9 cellular contexts compared by ENCODE assay signal in the genomic region with DNA sequence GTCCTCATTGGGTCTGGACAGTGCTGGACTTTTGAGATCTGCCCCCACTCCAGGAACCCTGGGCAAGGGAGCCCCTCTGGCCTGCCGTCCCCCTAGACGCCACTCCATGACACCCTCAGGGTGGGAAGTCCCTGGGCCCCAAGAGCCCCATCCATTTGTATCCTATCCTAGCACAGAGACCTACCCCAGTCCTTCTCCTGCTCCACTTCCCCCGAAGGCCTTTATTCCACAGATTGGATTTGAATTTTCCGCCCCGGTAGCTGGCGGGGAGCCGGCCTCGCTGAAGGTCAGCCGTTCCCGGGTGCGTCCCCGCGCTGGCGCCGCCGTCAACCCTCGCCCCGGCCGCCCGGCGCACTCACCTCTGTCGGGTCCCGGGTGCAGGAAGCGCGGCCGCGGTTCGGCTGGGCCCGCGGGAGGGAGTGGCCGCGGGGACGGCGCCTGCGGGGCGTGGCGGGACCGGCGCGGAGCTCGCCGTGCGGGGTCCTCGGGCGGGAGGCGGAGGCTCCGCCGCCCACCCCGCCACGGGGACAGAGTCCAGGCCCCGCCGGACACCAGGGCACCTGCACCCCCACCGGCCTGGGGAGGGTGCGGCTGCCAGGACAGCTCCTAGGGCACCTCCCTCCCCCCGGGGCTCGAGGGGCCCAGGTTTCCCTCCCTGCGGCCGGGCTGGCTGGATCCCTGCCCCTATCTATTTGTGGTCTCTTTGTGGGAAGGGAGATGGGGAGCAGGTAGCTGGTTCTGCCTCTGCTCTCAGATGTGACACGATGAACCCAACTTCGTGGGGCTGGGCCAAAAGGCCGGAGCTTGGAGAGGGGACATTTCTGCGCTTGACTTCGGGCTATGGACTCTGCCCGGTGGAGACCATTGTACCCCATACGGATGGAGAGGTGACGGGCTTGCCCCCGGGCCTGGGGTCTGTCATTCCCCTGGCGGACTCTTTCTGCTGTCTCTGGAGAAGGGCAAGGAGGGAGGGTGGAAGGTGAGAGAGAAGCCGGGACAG.
A peak's percentile ranks its signal among the peaks of the same experiment; 100 is the strongest.
DNase-seq lines count a peak whose midpoint lies in the region; ATAC-seq and TF ChIP-seq lines count a peak whose summit lies in the region.
"Had no signal": no experiment of that assay in that cellular context is flagged by ENCODE, and none has a peak within 500 bp of the region (broad histone marks: within the 10 kb centered on the region; RNA-seq: fewer than 3 reads in every experiment).

No MANE protein-coding gene starts in this region.

- DNase-seq in DMS 273 (lab: John Stamatoyannopoulos, UW; ENCODE audit: unreplicated experiment) (peak; percentile 49), DMS 273 treated with DMSO at 0.1 percent for 48 hours (lab: John Stamatoyannopoulos, UW) (no peak), WERI-Rb-1 (no peak), D341Med (ENCODE audit: low spot score) (no peak)
- DNase-seq in activated naive CD8-positive, alpha-beta T cell treated with anti-CD3 and anti-CD28 coated beads, Interleukin-2, amount 50 U/mL, for 24 hours: peak; percentile 36
- DNase-seq in stimulated activated CD8-positive, alpha-beta memory T cell treated with anti-CD3 and anti-CD28 coated beads, Interleukin-4, amount 100 ng/mL, for 48 hours: peak; percentile 45

- no peaks in the 10 kb centered on the region for H3K9me3 Mint-ChIP-seq in activated naive CD8-positive, alpha-beta T cell treated with anti-CD3 and anti-CD28 coated beads, Interleukin-2, amount 50 U/mL, for 24 hours

- peaks cover 2% of the 10 kb centered on the region for H3K36me3 Mint-ChIP-seq in activated naive CD8-positive, alpha-beta T cell treated with anti-CD3 and anti-CD28 coated beads, Interleukin-2, amount 50 U/mL, for 24 hours (ENCODE audit: low read depth)

- no peak for ATAC-seq in activated naive CD8-positive, alpha-beta T cell treated with anti-CD3 and anti-CD28 coated beads, Interleukin-2, amount 50 U/mL, for 24 hours
- ATAC-seq in HG02885 (IDR thresholded peaks at IDR 0.05; ENCODE audit: poor library complexity, unreplicated experiment): no peak

- H3K4me3 Mint-ChIP-seq in activated naive CD8-positive, alpha-beta T cell treated with anti-CD3 and anti-CD28 coated beads, Interleukin-2, amount 50 U/mL, for 24 hours: peak overlapping the region; percentile 64

- H3K36me3 ChIP-seq in WERI-Rb-1: peaks cover under 1% of the 10 kb centered on the region

- no peak for TF ChIP-seq CTCF in WERI-Rb-1 (IDR thresholded peaks at IDR 0.05; ENCODE audit: low read depth, low read length)

- no peaks in the 10 kb centered on the region for H3K27me3 ChIP-seq in WERI-Rb-1 (ENCODE audit: insufficient read depth, low read depth, severe bottlenecking)

- H3K27me3 Mint-ChIP-seq in activated naive CD8-positive, alpha-beta T cell treated with anti-CD3 and anti-CD28 coated beads, Interleukin-2, amount 50 U/mL, for 24 hours: peaks cover 4% of the 10 kb centered on the region

- H3K9me3 ChIP-seq in iPS-18c (ENCODE audit: control insufficient read depth, insufficient read depth, low read length) (peaks cover 3% of the 10 kb centered on the region), WERI-Rb-1 (ENCODE audit: severe bottlenecking) (no peaks in the 10 kb centered on the region)

- peak overlapping the region; percentile 58 for H3K27ac Mint-ChIP-seq in activated naive CD8-positive, alpha-beta T cell treated with anti-CD3 and anti-CD28 coated beads, Interleukin-2, amount 50 U/mL, for 24 hours

- H3K4me3 ChIP-seq in iPS-18c (ENCODE audit: insufficient read depth, low read depth, low read length): peak overlapping the region; percentile 53
- no peak overlapping the region for H3K4me3 ChIP-seq in WERI-Rb-1 (ENCODE audit: low read depth, low read length)

- peaks cover 65% of the 10 kb centered on the region for H3K4me1 Mint-ChIP-seq in activated naive CD8-positive, alpha-beta T cell treated with anti-CD3 and anti-CD28 coated beads, Interleukin-2, amount 50 U/mL, for 24 hours

- no peak overlapping the region for H3K27ac ChIP-seq in WERI-Rb-1
- H3K27ac ChIP-seq: 22Rv1 had no signal

Comparison
In these comparisons a context has a peak if more than half of its experiments do, and no peak if none do; other contexts are left out.
1. DNase-seq: peak in DMS 273 (single experiment), activated naive CD8-positive, alpha-beta T cell treated with anti-CD3 and anti-CD28 coated beads, Interleukin-2, amount 50 U/mL, for 24 hours (single experiment) and stimulated activated CD8-positive, alpha-beta memory T cell treated with anti-CD3 and anti-CD28 coated beads, Interleukin-4, amount 100 ng/mL, for 48 hours (single experiment); none in DMS 273 treated with DMSO at 0.1 percent for 48 hours (single experiment), WERI-Rb-1 (single experiment) and D341Med (single experiment).